8 cellular contexts compared by ENCODE assay signal in the genomic region with DNA sequence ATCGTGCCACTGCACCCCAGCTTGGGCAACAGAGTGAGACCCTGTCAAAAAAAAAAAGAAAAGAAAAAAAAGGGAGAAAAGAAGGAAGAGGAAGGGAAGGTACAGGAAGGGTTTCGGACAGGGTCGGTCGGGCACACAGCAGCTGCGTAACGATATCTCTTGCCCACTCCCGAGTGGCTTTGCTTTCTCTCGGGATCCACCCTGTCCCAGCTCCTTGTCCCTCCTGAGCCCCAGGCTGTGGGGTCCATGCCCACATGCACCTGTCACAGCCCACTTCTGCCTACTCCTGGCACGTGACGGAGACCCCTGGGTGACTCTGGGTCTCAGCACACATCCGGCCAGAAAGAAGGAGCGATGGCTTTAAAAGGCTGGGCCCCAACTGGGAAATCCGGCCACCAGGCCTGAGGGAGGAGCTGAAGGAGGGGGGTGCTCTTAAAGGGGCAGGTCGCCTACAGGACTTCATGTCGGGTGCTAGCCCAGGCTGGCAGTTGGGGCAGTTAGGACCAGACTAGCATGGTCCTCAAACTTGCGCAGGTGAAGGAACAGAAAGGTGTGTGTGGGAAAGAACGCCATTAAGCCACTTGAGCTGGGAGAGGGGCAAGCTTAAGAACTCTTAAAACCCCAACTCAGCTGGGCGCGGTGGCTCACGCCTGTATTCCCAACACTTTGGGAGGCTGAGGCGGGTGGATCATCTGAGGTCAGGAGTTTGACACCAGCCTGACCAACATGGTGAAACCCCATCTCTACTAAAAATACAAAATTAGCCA. TPM values are rescaled to one million over a fixed set of nuclear protein-coding genes. Genes with fewer than 3 reads are reported as not detected.
A peak's percentile ranks its signal among the peaks of the same experiment; 100 is the strongest.
DNase-seq lines count a peak whose midpoint lies in the region; ATAC-seq and TF ChIP-seq lines count a peak whose summit lies in the region.

A gene with protein sequence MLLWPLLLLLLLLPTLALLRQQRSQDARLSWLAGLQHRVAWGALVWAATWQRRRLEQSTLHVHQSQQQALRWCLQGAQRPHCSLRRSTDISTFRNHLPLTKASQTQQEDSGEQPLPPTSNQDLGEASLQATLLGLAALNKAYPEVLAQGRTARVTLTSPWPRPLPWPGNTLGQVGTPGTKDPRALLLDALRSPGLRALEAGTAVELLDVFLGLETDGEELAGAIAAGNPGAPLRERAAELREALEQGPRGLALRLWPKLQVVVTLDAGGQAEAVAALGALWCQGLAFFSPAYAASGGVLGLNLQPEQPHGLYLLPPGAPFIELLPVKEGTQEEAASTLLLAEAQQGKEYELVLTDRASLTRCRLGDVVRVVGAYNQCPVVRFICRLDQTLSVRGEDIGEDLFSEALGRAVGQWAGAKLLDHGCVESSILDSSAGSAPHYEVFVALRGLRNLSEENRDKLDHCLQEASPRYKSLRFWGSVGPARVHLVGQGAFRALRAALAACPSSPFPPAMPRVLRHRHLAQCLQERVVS (minus strand): TSS at position 362 of the 767 bp plus-strand sequence. CDS start 913 bp downstream, outside the sequence.

- no peaks in the 10 kb centered on the region for H3K27me3 ChIP-seq in CD4-positive, alpha-beta T cell (ENCODE audit: control insufficient read depth, insufficient read depth, low read length)
- H3K27me3 ChIP-seq in OCI-LY3 (ENCODE audit: low read depth, low read length) (no peaks in the 10 kb centered on the region), mucosa of stomach (ENCODE audit: control insufficient read depth, insufficient read depth, low read length) (no peaks in the 10 kb centered on the region)

- H3K79me2 ChIP-seq in OCI-LY3 (ENCODE audit: low read length): peaks cover 3% of the 10 kb centered on the region; the same call in 1 of the 2 replicates

- H3K4me3 ChIP-seq in OCI-LY3 (ENCODE audit: low read length) (peak within 1 kb of the TSS; percentile 98), mucosa of stomach (ENCODE audit: low read length) (peak within 1 kb of the TSS; percentile 97)

- intact Hi-C loops in CD4-positive, alpha-beta T cell (cut with DNase I, micrococcal nuclease): loop anchor here (1.0 to 5.0 kb wide), 2 partner anchors 13 to 72 kb away; a partner anchor contains a TSS

- H2AFZ ChIP-seq in OCI-LY3 (ENCODE audit: low read depth, low read length): peak within 1 kb of the TSS; percentile 97

- peak within 1 kb of the TSS; percentile 34 for H3K27ac ChIP-seq in CD4-positive, alpha-beta T cell (ENCODE audit: low read depth, low read length)
- peak within 1 kb of the TSS; percentile 58 for H3K27ac ChIP-seq in OCI-LY3 (ENCODE audit: low read length)

- H3K9ac ChIP-seq in OCI-LY3 (ENCODE audit: low read length) (peak within 1 kb of the TSS; percentile 82), mucosa of stomach (ENCODE audit: low read length) (peak within 1 kb of the TSS; percentile 86)

- H3K9me3 ChIP-seq in CD4-positive, alpha-beta T cell (ENCODE audit: control insufficient read depth, low read length): no peaks in the 10 kb centered on the region
- H3K9me3 ChIP-seq in OCI-LY3 (ENCODE audit: insufficient read depth, low read length) (no peaks in the 10 kb centered on the region), mucosa of stomach (ENCODE audit: control insufficient read depth, low read length) (no peaks in the 10 kb centered on the region)

- H3K4me1 ChIP-seq in OCI-LY3 (ENCODE audit: low read length): peaks cover 21% of the 10 kb centered on the region
- H3K4me1 ChIP-seq in mucosa of stomach (ENCODE audit: control insufficient read depth, insufficient read depth, low read length): peaks cover 17% of the 10 kb centered on the region

- no peaks in the 10 kb centered on the region for H3K9me3 Mint-ChIP-seq in CD4-positive, alpha-beta T cell

- peak; percentile 97 for ATAC-seq in CD4-positive, alpha-beta T cell (ENCODE audit: poor library complexity)
- ATAC-seq in GM19452 (IDR thresholded peaks at IDR 0.05; ENCODE audit: unreplicated experiment): peak; percentile 89

- peak within 1 kb of the TSS; percentile 97 for H3K4me2 ChIP-seq in OCI-LY3 (ENCODE audit: low read length)

- H4K20me1 ChIP-seq in OCI-LY3 (ENCODE audit: insufficient read depth, low read length): no peaks in the 10 kb centered on the region

- H3K27me3 Mint-ChIP-seq in CD4-positive, alpha-beta T cell: no peaks in the 10 kb centered on the region

- H3K4me3 Mint-ChIP-seq in CD4-positive, alpha-beta T cell: peak within 1 kb of the TSS; percentile 95

- H3K36me3 ChIP-seq in OCI-LY3 (replicated peaks; ENCODE audit: low read depth, low read length): peaks cover 2% of the 10 kb centered on the region
- H3K36me3 ChIP-seq in mucosa of stomach (ENCODE audit: control insufficient read depth, insufficient read depth, low read length): no peaks in the 10 kb centered on the region

- CTCF ChIA-PET in CD4-positive, alpha-beta T cell (lab: Charles Lee): interaction anchor here (0.8 to 2.5 kb wide), 6 partner anchors 10 to 128 kb away, joined by 3 to 12 read pairs (median 5); a partner anchor contains a TSS

- DNase-seq in CD4-positive, alpha-beta T cell: peak; percentile 55 to 77 (median 66)
- DNase-seq in HUDEP-2 (lab: John Stamatoyannopoulos, UW; ENCODE audit: unreplicated experiment in 76 of 76) (peak in 74 of 76 experiments; percentile 25 to 85 (median 66)), activated T-cell treated with anti-CD3 and anti-CD28 coated beads for 1 hour (ENCODE audit: low read depth) (peak; percentile 60), erythroblast (lab: John Stamatoyannopoulos, UW) (peak; percentile 85 to 88)
- DNase-seq in stimulated activated CD8-positive, alpha-beta memory T cell treated with anti-CD3 and anti-CD28 coated beads, Interleukin-4, amount 100 ng/mL, for 48 hours: peak; percentile 87

- H3K4me1 Mint-ChIP-seq in CD4-positive, alpha-beta T cell (ENCODE audit: low read depth): peaks cover 18% of the 10 kb centered on the region

- peaks cover 8% of the 10 kb centered on the region for H3K36me3 Mint-ChIP-seq in CD4-positive, alpha-beta T cell (ENCODE audit: low read depth)

- no peak for TF ChIP-seq POLR2A in erythroblast (IDR thresholded peaks at IDR 0.05; ENCODE audit: low read length)

- peak within 1 kb of the TSS; percentile 76 for H3K27ac Mint-ChIP-seq in CD4-positive, alpha-beta T cell

- POLR2A ChIA-PET in CD4-positive, alpha-beta T cell (lab: Charles Lee): interaction anchor here (0.7 to 3.6 kb wide), 16 partner anchors 10 to 415 kb away, joined by 3 to 23 read pairs (median 4); a partner anchor contains a TSS

- no peak for TF ChIP-seq CTCF in CD4-positive, alpha-beta T cell (IDR thresholded peaks at IDR 0.05)
- no peak for TF ChIP-seq CTCF in OCI-LY3 (IDR thresholded peaks at IDR 0.05; ENCODE audit: low read depth, low read length)

RNA-seq across cellular contexts. Expression of the gene that starts here (rescaled TPM):
- total RNA-seq in CD4-positive, alpha-beta T cell: 1 to 10 TPM; 6.8 to 8.3 TPM

Comparison
In these comparisons a context has a peak if more than half of its experiments do, and no peak if none do; other contexts are left out.
1. Peak in every context shown above with its lines: DNase-seq, ATAC-seq, H3K4me3 ChIP-seq and H3K27ac ChIP-seq.